Comparison of ENCODE assay signal across 8 cellular contexts in genomic region chr15:45402162-45402954, GRCh38. TPM values are rescaled to one million over a fixed set of nuclear protein-coding genes. Genes with fewer than 3 reads are reported as not detected.
A peak's percentile ranks its signal among the peaks of the same experiment; 100 is the strongest.
DNase-seq lines count a peak whose midpoint lies in the region; ATAC-seq and TF ChIP-seq lines count a peak whose summit lies in the region.

No MANE protein-coding gene starts in this region.

- H3K27me3 Mint-ChIP-seq in type B pancreatic cell = peaks cover 8% of the 10 kb centered on the region

- H3K9me3 ChIP-seq in adrenal gland (replicated peaks in 1 of 3) (no peaks in the 10 kb centered on the region), heart right ventricle (no peaks in the 10 kb centered on the region)

- peaks cover 11% of the 10 kb centered on the region for H3K4me1 Mint-ChIP-seq in type B pancreatic cell (ENCODE audit: unreplicated experiment)

- WGBS in adrenal gland, 4 donors = 0 to 2% (median 0%) methylated on average over 24 to 84 of the region's 84 CpGs
- WGBS in heart right ventricle, 2 donors = 0 to 1% methylated on average over 71 to 84 of the region's 84 CpGs

- H3K36me3 ChIP-seq in adrenal gland (replicated peaks in 1 of 2) (peaks cover 0 to 19% of the 10 kb centered on the region in 2 donors), heart right ventricle (peaks cover 0 to 26% (median 16%) of the 10 kb centered on the region in 9 donors)

- TF ChIP-seq POLR2A in adrenal gland (IDR thresholded peaks at IDR 0.05) = peak; percentile 45 to 65

- H3K27ac ChIP-seq in adrenal gland = peak overlapping the region; percentile 69 to 94 (median 89)
- H3K27ac ChIP-seq in heart right ventricle = peak overlapping the region; percentile 61 to 95 (median 92)

- H3K27me3 ChIP-seq in adrenal gland (no peaks in the 10 kb centered on the region), heart right ventricle (no peaks in the 10 kb centered on the region)

- no peak for TF ChIP-seq CTCF in GM13976 (IDR thresholded peaks at IDR 0.05; ENCODE audit: borderline replicate concordance, control extremely low read depth, extremely low read depth, insufficient read depth, missing control alignments)
- peak in 2 of 6 experiments; percentile 2 to 5 for TF ChIP-seq CTCF in adrenal gland (IDR thresholded peaks at IDR 0.05)
- TF ChIP-seq CTCF in heart right ventricle (IDR thresholded peaks at IDR 0.05) = peak in 1 of 9 donors; percentile 4
- peak; percentile 14 for TF ChIP-seq CTCF in type B pancreatic cell (conservative IDR thresholded peaks at IDR 0.05)

- peak overlapping the region; percentile 30 to 98 (median 78) for H3K4me3 ChIP-seq in adrenal gland
- peak overlapping the region; percentile 70 to 96 (median 92) for H3K4me3 ChIP-seq in heart right ventricle

- peaks cover 12 to 30% of the 10 kb centered on the region in 2 donors for H3K4me1 ChIP-seq in adrenal gland (replicated peaks in 1 of 2)
- peaks cover 0 to 33% (median 28%) of the 10 kb centered on the region in 9 donors for H3K4me1 ChIP-seq in heart right ventricle

- no peaks in the 10 kb centered on the region for H3K9me3 Mint-ChIP-seq in type B pancreatic cell

- peaks cover 9% of the 10 kb centered on the region for H3K36me3 Mint-ChIP-seq in type B pancreatic cell

- intact Hi-C loops in adrenal gland (cut with DNase I) = loop anchor here in 1 of 2 donors (10.0 kb wide), 1 partner anchor 238 kb away; no protein-coding TSS in a partner anchor
- intact Hi-C loops in heart right ventricle (cut with DNase I) = loop anchor here in 9 of 10 donors (1.0 to 10.0 kb wide), 8 partner anchors 95 to 240 kb away; partner anchors contain the start of gene BLOC1S6 (in 1 of the 9)

- peak overlapping the region; percentile 99 for H3K4me3 Mint-ChIP-seq in type B pancreatic cell

- peak; percentile 94 for DNase-seq in GM13976 (ENCODE audit: low spot score)
- peak; percentile 90 for DNase-seq in NCI-H1436 treated with DMSO at 0.1 percent for 48 hours (lab: John Stamatoyannopoulos, UW)
- peak; percentile 95 for DNase-seq in T follicular helper cell (ENCODE audit: low read depth)
- DNase-seq in adrenal gland = peak; percentile 94 to 99 (median 97)
- DNase-seq in heart right ventricle = peak; percentile 95 to 98
- peak; percentile 98 for DNase-seq in pons (ENCODE audit: low spot score)
- peak; percentile 96 for DNase-seq in type B pancreatic cell (ENCODE audit: extremely low spot score, unreplicated experiment)

- ATAC-seq in HG02852 (IDR thresholded peaks at IDR 0.05; ENCODE audit: unreplicated experiment) = peak; percentile 83
- peak; percentile 98 to 99 (median 98) for ATAC-seq in heart right ventricle

- in situ Hi-C loops in GM13976 (cut with MboI; ENCODE audit: low sequenced_read_pairs, unreplicated experiment) = loop anchor here (10.0 kb wide), 1 partner anchor 198 kb away; no protein-coding TSS in a partner anchor

- peak overlapping the region; percentile 86 for H3K27ac Mint-ChIP-seq in type B pancreatic cell

RNA-seq across cellular contexts. Expression of gene GATM, which starts 24.0 kb away (rescaled TPM):
- total RNA-seq in adrenal gland (10 to 100 TPM; 15.1 to 73.2 (median 33.1) TPM), heart right ventricle (10 to 100 TPM in 9 of 10 donors, 1 to 10 TPM in 1; 9.6 to 97.8 (median 30.8) TPM), type B pancreatic cell (ENCODE audit: low replicate concordance) (17.8 and 26.8 TPM in 2 replicates)
- polyA plus RNA-seq in adrenal gland (10 to 100 TPM in 1 of 3 donors, 1 to 10 TPM in 2; 6.8 to 10.9 (median 8.6) TPM), heart right ventricle (1 to 10 TPM; 4.7 to 8.6 TPM)

Comparison
In these comparisons a context has a peak if more than half of its experiments do, and no peak if none do; other contexts are left out.
1. Peak in every context shown above with its lines: DNase-seq, ATAC-seq, H3K4me3 ChIP-seq and H3K27ac ChIP-seq.